ENCODE assay signal across 14 cellular contexts in genomic region chr21:27047331-27048314, GRCh38.
DNase-seq lines count a peak whose midpoint lies in the region; ATAC-seq, FAIRE-seq and TF ChIP-seq lines count a peak whose summit lies in the region.
"Had no signal": no experiment of that assay in that cellular context is flagged by ENCODE, and none has a peak within 500 bp of the region (broad histone marks: within the 10 kb centered on the region; RNA-seq: fewer than 3 reads in every experiment).

No MANE protein-coding gene starts in this region.

- FAIRE-seq in HTR-8/SVneo (lab: Jason Lieb, UNC): no peak
- no peak for FAIRE-seq in GM12891 (lab: Jason Lieb, UNC)
- FAIRE-seq: urothelium cell line had no signal

- H3K9me3 Mint-ChIP-seq in chondrocyte (ENCODE audit: low read depth): no peaks in the 10 kb centered on the region
- H3K9me3 Mint-ChIP-seq in Caco-2 (ENCODE audit: unreplicated experiment): no peaks in the 10 kb centered on the region

- no peaks in the 10 kb centered on the region for H3K36me3 Mint-ChIP-seq in chondrocyte (ENCODE audit: low read depth)
- H3K36me3 Mint-ChIP-seq in Caco-2 (ENCODE audit: insufficient read depth, unreplicated experiment): no peaks in the 10 kb centered on the region

- BruUV-seq in Caco-2 (replicated peaks; lab: Mats Ljungman, UMichigan): no TSS peak

- H3K4me1 Mint-ChIP-seq in chondrocyte (ENCODE audit: low read depth) (peaks cover 24% of the 10 kb centered on the region), Caco-2 (ENCODE audit: low read depth, unreplicated experiment) (no peaks in the 10 kb centered on the region)

- H3K27ac Mint-ChIP-seq in chondrocyte (ENCODE audit: unreplicated experiment): peak overlapping the region; percentile 75
- H3K27ac Mint-ChIP-seq in Caco-2 (ENCODE audit: unreplicated experiment): no peak overlapping the region

- H3K36me3 ChIP-seq in mesodermal cell (ENCODE audit: control insufficient read depth, insufficient read depth, low read length) (no peaks in the 10 kb centered on the region), Caco-2 (ENCODE audit: control insufficient read depth, insufficient read depth, low read length) (no peaks in the 10 kb centered on the region)
- H3K36me3 ChIP-seq: ascending aorta, WERI-Rb-1 had no signal

- WGBS in mesodermal cell (ENCODE audit: insufficient coverage in 2 of 2), 2 experiments: 89 to 97% methylated on average over 1 to 2 of the region's 2 CpGs

- H3K27me3 Mint-ChIP-seq in chondrocyte (ENCODE audit: low read depth) (no peaks in the 10 kb centered on the region), Caco-2 (ENCODE audit: insufficient read depth, unreplicated experiment) (peaks cover 3% of the 10 kb centered on the region)

- no peak overlapping the region for H3K4me3 ChIP-seq in AG10803 (ENCODE audit: low read length)
- H3K4me3 ChIP-seq in mesodermal cell (ENCODE audit: extremely low read depth, insufficient read depth, low read length, poor library complexity, severe bottlenecking): no peak overlapping the region
- H3K4me3 ChIP-seq in Caco-2 (ENCODE audit: low read depth, low read length): no peak overlapping the region
- H3K4me3 ChIP-seq: ascending aorta had no signal

- TF ChIP-seq POLR2A in GM12891 (IDR thresholded peaks at IDR 0.05; ENCODE audit: low read depth, low read length): no peak

- H3K9me3 ChIP-seq in mesodermal cell (ENCODE audit: control insufficient read depth, low read length): no peaks in the 10 kb centered on the region
- no peaks in the 10 kb centered on the region for H3K9me3 ChIP-seq in Caco-2
- H3K9me3 ChIP-seq: ascending aorta had no signal

- H3K27ac ChIP-seq in mesodermal cell (ENCODE audit: low read depth, low read length, severe bottlenecking): peak overlapping the region; percentile 58
- H3K27ac ChIP-seq: ascending aorta, WERI-Rb-1 had no signal

- CTCF ChIA-PET in Caco-2 (lab: Charles Lee): no interaction called here

- peaks cover 3% of the 10 kb centered on the region for H3K4me1 ChIP-seq in mesodermal cell (ENCODE audit: control insufficient read depth, insufficient read depth, low read length, poor library complexity, severe bottlenecking)
- no peaks in the 10 kb centered on the region for H3K4me1 ChIP-seq in Caco-2
- H3K4me1 ChIP-seq: ascending aorta had no signal

- POLR2A ChIA-PET in Caco-2 (lab: Charles Lee): no interaction called here

- ATAC-seq in GM21717 (IDR thresholded peaks at IDR 0.05; ENCODE audit: unreplicated experiment) (no peak), HG03442 (IDR thresholded peaks at IDR 0.05; ENCODE audit: unreplicated experiment) (no peak)

- TF ChIP-seq CTCF in AG10803 (conservative IDR thresholded peaks at IDR 0.05; ENCODE audit: low read length) (no peak), chondrocyte (IDR thresholded peaks at IDR 0.05) (no peak), Caco-2 (IDR thresholded peaks at IDR 0.05; ENCODE audit: insufficient read depth in 1 of 2, low read depth in 1 of 2, low read length in 1 of 2, severe bottlenecking in 1 of 2, unreplicated experiment in 1 of 2) (no peak)

- DNase-seq in AG10803 (ENCODE audit: low read depth): peak; percentile 56
- peak; percentile 10 for DNase-seq in HTR-8/SVneo (ENCODE audit: insufficient read length, low spot score)
- DNase-seq in chondrocyte (ENCODE audit: low spot score): no peak
- DNase-seq in GM12891 (ENCODE audit: insufficient read length, low spot score): no peak
- DNase-seq in Caco-2: no peak
- DNase-seq: AML-193, NCI-H524 treated with DMSO at 0.1 percent for 48 hours, Right ventricle myocardium superior, WERI-Rb-1 had no signal

- intact Hi-C loops in Caco-2 (cut with micrococcal nuclease; ENCODE audit: unreplicated experiment): no loop called here

- H3K27me3 ChIP-seq in Caco-2 (replicated peaks; ENCODE audit: control insufficient read depth, insufficient read depth, low read length): no peaks in the 10 kb centered on the region
- H3K27me3 ChIP-seq: ascending aorta had no signal

- H3K4me3 Mint-ChIP-seq in chondrocyte (ENCODE audit: unreplicated experiment) (no peak overlapping the region), Caco-2 (ENCODE audit: unreplicated experiment) (no peak overlapping the region)

TF ChIP-seq in GM12891, 5 proteins besides CTCF, POLR2A, EP300 and RAD21:
- no peak for TF ChIP-seq POLR2AphosphoS5 (IDR thresholded peaks at IDR 0.05; ENCODE audit: low read depth, low read length)
- no peak for TF ChIP-seq POU2F2 (IDR thresholded peaks at IDR 0.05; ENCODE audit: low read depth, low read length)
- TF ChIP-seq PAX5 (IDR thresholded peaks at IDR 0.05; ENCODE audit: insufficient read depth, low read length, severe bottlenecking): no peak
- no peak for TF ChIP-seq TAF1 (IDR thresholded peaks at IDR 0.05; ENCODE audit: low read depth, low read length)
- TF ChIP-seq SPI1 (IDR thresholded peaks at IDR 0.05; ENCODE audit: low read depth, low read length): no peak

Comparison
In these comparisons a context has a peak if more than half of its experiments do, and no peak if none do; other contexts are left out.
1. DNase-seq: peak in AG10803 (single experiment) and HTR-8/SVneo (single experiment); none in chondrocyte (single experiment), GM12891 (single experiment) and Caco-2 (0 of 2).